20 cellular contexts compared by ENCODE assay signal in genomic region chr4:176981551-176981950, GRCh38.
DNase-seq lines count a peak whose midpoint lies in the region; ATAC-seq, FAIRE-seq and TF ChIP-seq lines count a peak whose summit lies in the region.
"Had no signal": no experiment of that assay in that cellular context is flagged by ENCODE, and none has a peak within 500 bp of the region (broad histone marks: within the 10 kb centered on the region; RNA-seq: fewer than 3 reads in every experiment).

No MANE protein-coding gene starts in this region.

- H3K4me1 Mint-ChIP-seq in Caco-2 (ENCODE audit: low read depth, unreplicated experiment): no peaks in the 10 kb centered on the region
- H3K4me1 Mint-ChIP-seq: activated naive CD4-positive, alpha-beta T cell treated with anti-CD3 and anti-CD28 coated beads, Interleukin-2, amount 50 U/mL, for 24 hours; GM23338 had no signal

- no peak overlapping the region for H3K9ac ChIP-seq in IMR-90 (ENCODE audit: low read depth, low read length)

- no peaks in the 10 kb centered on the region for H4K20me1 ChIP-seq in IMR-90 (ENCODE audit: insufficient read depth, low read length)

- peak overlapping the region; percentile 70; the same call in 1 of the 2 replicates for H3K4me2 ChIP-seq in IMR-90 (ENCODE audit: low read depth, low read length)
- H3K4me2 ChIP-seq: GM23338 had no signal

- no peak for TF ChIP-seq CTCF in IMR-90 (conservative IDR thresholded peaks at IDR 0.05; ENCODE audit: low read depth, low read length)
- no peak for TF ChIP-seq CTCF in Caco-2 (IDR thresholded peaks at IDR 0.05; ENCODE audit: insufficient read depth in 1 of 2, low read depth in 1 of 2, low read length in 1 of 2, severe bottlenecking in 1 of 2, unreplicated experiment in 1 of 2)

- H2AK5ac ChIP-seq in IMR-90 (ENCODE audit: low read depth, low read length): no peak overlapping the region

- no peak overlapping the region for H2BK15ac ChIP-seq in IMR-90 (ENCODE audit: low read depth, low read length)

- ATAC-seq in IMR-90 (ENCODE audit: low read depth) (peak; percentile 76), GM21367 (IDR thresholded peaks at IDR 0.05; ENCODE audit: unreplicated experiment) (no peak)
- ATAC-seq: GM23338 had no signal

- dilution Hi-C loops in IMR-90 (cut with HindIII; ENCODE audit: low sequenced_read_pairs, unreplicated experiment): no loop called here

- peaks cover 4% of the 10 kb centered on the region for H3K27me3 Mint-ChIP-seq in Caco-2 (ENCODE audit: insufficient read depth, unreplicated experiment)

- peak overlapping the region; percentile 32 for H2BK5ac ChIP-seq in IMR-90 (ENCODE audit: low read depth, low read length, poor library complexity, severe bottlenecking)

- DNase-seq in AG08395 (ENCODE audit: low spot score) (peak; percentile 29), IMR-90 (peak; percentile 72), amniotic epithelial cell (ENCODE audit: low read depth) (peak; percentile 90), iris pigment epithelial cell (ENCODE audit: low read depth) (peak; percentile 89), GM19239 (ENCODE audit: insufficient read length, low spot score) (no peak), Caco-2 (no peak)
- DNase-seq in effector CD8-positive, alpha-beta T cell (lab: John Stamatoyannopoulos, UW): no peak
- DNase-seq: activated CD4-positive, CD25-positive, alpha-beta regulatory T cell; activated CD8-positive, alpha-beta memory T cell treated with anti-CD3 and anti-CD28 coated beads, Interleukin-2, amount 50 U/mL, for 4 hours; DMS79 treated with DMSO at 0.1 percent for 48 hours; Karpas-422; midbrain; NCI-H1930; NCI-H82; ovary; upper lobe of left lung had no signal

- H3K36me3 ChIP-seq in IMR-90 (ENCODE audit: control insufficient read depth, insufficient read depth, low read length) (no peaks in the 10 kb centered on the region), Caco-2 (ENCODE audit: control insufficient read depth, insufficient read depth, low read length) (no peaks in the 10 kb centered on the region)
- H3K36me3 ChIP-seq: ovary, upper lobe of left lung had no signal

- no peak overlapping the region for H3K14ac ChIP-seq in IMR-90 (replicated peaks; ENCODE audit: low read depth, low read length)

- H4K91ac ChIP-seq in IMR-90 (ENCODE audit: insufficient read depth, low read depth, low read length): no peak overlapping the region

- no peak overlapping the region for H3K23ac ChIP-seq in IMR-90 (ENCODE audit: low read depth, low read length)

- FAIRE-seq in GM19239 (lab: Jason Lieb, UNC): no peak
- FAIRE-seq: endothelial cell of umbilical vein had no signal

- CTCF ChIA-PET in IMR-90 (lab: Yijun Ruan, JAX) (no interaction called here), Caco-2 (lab: Charles Lee) (no interaction called here)

- no peaks in the 10 kb centered on the region for H3K36me3 Mint-ChIP-seq in Caco-2 (ENCODE audit: insufficient read depth, unreplicated experiment)
- H3K36me3 Mint-ChIP-seq: activated naive CD4-positive, alpha-beta T cell treated with anti-CD3 and anti-CD28 coated beads, Interleukin-2, amount 50 U/mL, for 24 hours had no signal

- in situ Hi-C loops in IMR-90 (cut with MboI; ENCODE audit: low sequenced_read_pairs): no loop called here

- no peak overlapping the region for H3K4me3 Mint-ChIP-seq in Caco-2 (ENCODE audit: unreplicated experiment)
- H3K4me3 Mint-ChIP-seq: activated naive CD4-positive, alpha-beta T cell treated with anti-CD3 and anti-CD28 coated beads, Interleukin-2, amount 50 U/mL, for 24 hours; GM23338 had no signal

- POLR2A ChIA-PET in IMR-90 (lab: Charles Lee; ENCODE audit: unreplicated experiment): no interaction called here
- POLR2A ChIA-PET in Caco-2 (lab: Charles Lee): no interaction called here

- intact Hi-C loops in IMR-90 (cut with micrococcal nuclease) (loop anchor here (5.0 kb wide), 1 partner anchor 99 kb away; no protein-coding TSS in a partner anchor), Caco-2 (cut with micrococcal nuclease; ENCODE audit: unreplicated experiment) (no loop called here)

- no peak overlapping the region for H3K27ac Mint-ChIP-seq in Caco-2 (ENCODE audit: unreplicated experiment)
- H3K27ac Mint-ChIP-seq: activated naive CD4-positive, alpha-beta T cell treated with anti-CD3 and anti-CD28 coated beads, Interleukin-2, amount 50 U/mL, for 24 hours; GM23338 had no signal

- no peak for TF ChIP-seq RAD21 in IMR-90 (IDR thresholded peaks at IDR 0.05; ENCODE audit: low read length)

- H3K79me1 ChIP-seq in IMR-90 (ENCODE audit: low read depth in 1 of 2, low read length in 2 of 2): no peaks in the 10 kb centered on the region

- BruUV-seq in IMR-90 (replicated peaks; lab: Mats Ljungman, UMichigan) (no TSS peak), Caco-2 (replicated peaks; lab: Mats Ljungman, UMichigan) (no TSS peak)

- H3K9me3 ChIP-seq in IMR-90 (ENCODE audit: control insufficient read depth, insufficient read depth, low read length) (no peaks in the 10 kb centered on the region), Caco-2 (no peaks in the 10 kb centered on the region)
- H3K9me3 ChIP-seq: ovary, upper lobe of left lung had no signal

- H3K4ac ChIP-seq in IMR-90 (ENCODE audit: low read depth, low read length): no peak overlapping the region

- H3K4me1 ChIP-seq in IMR-90 (ENCODE audit: control insufficient read depth, insufficient read depth, low read length) (peaks cover 3% of the 10 kb centered on the region; the same call in 1 of the 2 replicates), Caco-2 (no peaks in the 10 kb centered on the region)
- H3K4me1 ChIP-seq: upper lobe of left lung had no signal

- WGBS in IMR-90 (ENCODE audit: extremely low coverage in 2 of 2, insufficient read length in 1 of 2), 2 experiments: no CpG with 5 or more reads among the region's 2 CpGs

- H3K9me3 Mint-ChIP-seq in Caco-2 (ENCODE audit: unreplicated experiment): no peaks in the 10 kb centered on the region
- H3K9me3 Mint-ChIP-seq: activated naive CD4-positive, alpha-beta T cell treated with anti-CD3 and anti-CD28 coated beads, Interleukin-2, amount 50 U/mL, for 24 hours; GM23338 had no signal

- H3K4me3 ChIP-seq in IMR-90 (ENCODE audit: insufficient read depth, low read depth, low read length) (no peak overlapping the region), Caco-2 (ENCODE audit: low read depth, low read length) (no peak overlapping the region)
- H3K4me3 ChIP-seq: GM23338, ovary, upper lobe of left lung had no signal

- H4K8ac ChIP-seq in IMR-90 (ENCODE audit: low read depth in 2 of 2, low read length in 2 of 2): no peak overlapping the region

- H3K27me3 ChIP-seq in IMR-90 (ENCODE audit: control insufficient read depth, insufficient read depth, low read length) (no peaks in the 10 kb centered on the region), Caco-2 (replicated peaks; ENCODE audit: control insufficient read depth, insufficient read depth, low read length) (no peaks in the 10 kb centered on the region)
- H3K27me3 ChIP-seq: ovary, upper lobe of left lung had no signal

- peak overlapping the region; percentile 53; the same call in 1 of the 2 replicates for H4K5ac ChIP-seq in IMR-90 (ENCODE audit: low read depth, low read length)

- no peak overlapping the region for H2AK9ac ChIP-seq in IMR-90 (replicated peaks; ENCODE audit: low read depth, low read length, poor library complexity)

- H2BK120ac ChIP-seq in IMR-90 (ENCODE audit: low read depth, low read length): no peak overlapping the region

- H3K9me1 ChIP-seq in IMR-90 (ENCODE audit: insufficient read depth, low read length): no peaks in the 10 kb centered on the region

- H3K27ac ChIP-seq in IMR-90 (ENCODE audit: insufficient read depth, low read length): no peak overlapping the region
- H3K27ac ChIP-seq: ovary had no signal

- no peak for TF ChIP-seq POLR2A in IMR-90 (IDR thresholded peaks at IDR 0.05; ENCODE audit: low read depth, low read length)

- no peak overlapping the region for H3K56ac ChIP-seq in IMR-90 (ENCODE audit: extremely low read depth, insufficient read depth, low read length)

- H2BK20ac ChIP-seq in IMR-90 (ENCODE audit: low read depth, low read length): no peak overlapping the region

- H3K18ac ChIP-seq in IMR-90 (ENCODE audit: low read depth, low read length): peak overlapping the region; percentile 46; the same call in 1 of the 2 replicates

- no peak overlapping the region for H2AFZ ChIP-seq in IMR-90 (replicated peaks; ENCODE audit: low read length, poor library complexity)
- H2AFZ ChIP-seq: GM23338 had no signal

TF ChIP-seq in IMR-90, 13 proteins besides CTCF, POLR2A, EP300 and RAD21:
- TF ChIP-seq MAZ (IDR thresholded peaks at IDR 0.05; ENCODE audit: borderline replicate concordance, low read depth, low read length): no peak
- TF ChIP-seq CEBPB (IDR thresholded peaks at IDR 0.05; ENCODE audit: low read depth, low read length): peak; percentile 91
- no peak for TF ChIP-seq RCOR1 (IDR thresholded peaks at IDR 0.05; ENCODE audit: insufficient replicate concordance, low read length)
- no peak for TF ChIP-seq FOS (IDR thresholded peaks at IDR 0.05; ENCODE audit: low read depth, low read length)
TF ChIP-seq in IMR-90: peak in this region for 1.

Comparison
In these comparisons a context has a peak if more than half of its experiments do, and no peak if none do; other contexts are left out.
1. DNase-seq: peak in AG08395 (single experiment), IMR-90 (single experiment), amniotic epithelial cell (single experiment) and iris pigment epithelial cell (single experiment); none in effector CD8-positive, alpha-beta T cell (single experiment), GM19239 (single experiment) and Caco-2 (0 of 2).